9 cellular contexts compared by ENCODE assay signal in genomic region chr5:88667187-88668141, GRCh38.
DNase-seq lines count a peak whose midpoint lies in the region; ATAC-seq, FAIRE-seq and TF ChIP-seq lines count a peak whose summit lies in the region.
"Had no signal": no experiment of that assay in that cellular context is flagged by ENCODE, and none has a peak within 500 bp of the region (broad histone marks: within the 10 kb centered on the region; RNA-seq: fewer than 3 reads in every experiment).

No MANE protein-coding gene starts in this region.

- peaks cover 30% of the 10 kb centered on the region for H3F3A ChIP-seq in DOHH2 (ENCODE audit: control insufficient read depth, insufficient read depth)

- H3K27me3 Mint-ChIP-seq in activated T-helper 2 cell treated with anti-CD3 and anti-CD28 coated beads, Interferon-gamma antibody, Interleukin-2, Interleukin-4, amounts not matched to agents 10 μg/mL and 5 μg/mL and 100 μg/mL, durations not matched to agents 14 hours and 24 hours and 36 hours (ENCODE audit: low read depth), result peaks cover 84% of the 10 kb centered on the region
- H3K27me3 Mint-ChIP-seq in memory B cell, result peaks cover 25% of the 10 kb centered on the region

- H3K4me3 Mint-ChIP-seq in activated T-helper 2 cell treated with anti-CD3 and anti-CD28 coated beads, Interferon-gamma antibody, Interleukin-2, Interleukin-4, amounts not matched to agents 10 μg/mL and 5 μg/mL and 100 μg/mL, durations not matched to agents 14 hours and 24 hours and 36 hours (ENCODE audit: low read depth), result peak overlapping the region; percentile 78
- peak overlapping the region; percentile 83 for H3K4me3 Mint-ChIP-seq in memory B cell

- no peaks in the 10 kb centered on the region for H3K36me3 ChIP-seq in DOHH2 (ENCODE audit: control insufficient read depth, low read length)

- H3K4me1 ChIP-seq in DOHH2 (ENCODE audit: control insufficient read depth, low read length), result peaks cover 79% of the 10 kb centered on the region
- H3K4me1 ChIP-seq: parathyroid adenoma had no signal

- H4K20me1 ChIP-seq in DOHH2 (ENCODE audit: control insufficient read depth, insufficient read depth, low read depth, low read length), result peaks cover 6% of the 10 kb centered on the region

- no peaks in the 10 kb centered on the region for H3K9me2 ChIP-seq in DOHH2 (replicated peaks; ENCODE audit: control insufficient read depth, low read length)

- H3K9me3 ChIP-seq in DOHH2 (ENCODE audit: control insufficient read depth, insufficient read depth, low read length), result no peaks in the 10 kb centered on the region

- peaks cover 39% of the 10 kb centered on the region for H3K27me3 ChIP-seq in DOHH2 (ENCODE audit: control insufficient read depth, low read length)

- H3K4me3 ChIP-seq in DOHH2 (ENCODE audit: low read length), result peak overlapping the region; percentile 78

- DNase-seq in activated T-helper 2 cell treated with anti-CD3 and anti-CD28 coated beads, Interferon-gamma antibody, Interleukin-2, Interleukin-4, amounts not matched to agents 10 μg/mL and 5 μg/mL and 100 μg/mL, durations not matched to agents 14 hours and 24 hours and 36 hours (ENCODE audit: low spot score), result no peak
- DNase-seq in memory B cell (ENCODE audit: low spot score in 2 of 2), result no peak
- no peak for DNase-seq in midbrain (lab: John Stamatoyannopoulos, UW)
- no peak for DNase-seq in H54 (ENCODE audit: insufficient read length, low spot score)
- DNase-seq in activated CD4-positive, CD25-positive, alpha-beta regulatory T cell treated with anti-CD3 and anti-CD28 coated beads, Interleukin-2, amount 50 U/mL, for 72 hours, result no peak

- TF ChIP-seq CTCF in DOHH2 (IDR thresholded peaks at IDR 0.05; ENCODE audit: low read depth, low read length, poor library complexity, severe bottlenecking), result no peak

- H3K27ac Mint-ChIP-seq in activated T-helper 2 cell treated with anti-CD3 and anti-CD28 coated beads, Interferon-gamma antibody, Interleukin-2, Interleukin-4, amounts not matched to agents 10 μg/mL and 5 μg/mL and 100 μg/mL, durations not matched to agents 14 hours and 24 hours and 36 hours, result no peak overlapping the region
- H3K27ac Mint-ChIP-seq in memory B cell, result peak overlapping the region; percentile 48

- H3K4me1 Mint-ChIP-seq in activated T-helper 2 cell treated with anti-CD3 and anti-CD28 coated beads, Interferon-gamma antibody, Interleukin-2, Interleukin-4, amounts not matched to agents 10 μg/mL and 5 μg/mL and 100 μg/mL, durations not matched to agents 14 hours and 24 hours and 36 hours (ENCODE audit: low read depth), result peaks cover 28% of the 10 kb centered on the region
- peaks cover 11% of the 10 kb centered on the region for H3K4me1 Mint-ChIP-seq in memory B cell

- H3K4me2 ChIP-seq in DOHH2 (ENCODE audit: low read length), result peak overlapping the region; percentile 69

- ATAC-seq in GM19467 (IDR thresholded peaks at IDR 0.05; ENCODE audit: unreplicated experiment) (peak; percentile 72), HG03469 (IDR thresholded peaks at IDR 0.05; ENCODE audit: unreplicated experiment) (peak; percentile 53), memory B cell (ENCODE audit: low read depth) (peak; percentile 37)

- H3K9me3 Mint-ChIP-seq in activated T-helper 2 cell treated with anti-CD3 and anti-CD28 coated beads, Interferon-gamma antibody, Interleukin-2, Interleukin-4, amounts not matched to agents 10 μg/mL and 5 μg/mL and 100 μg/mL, durations not matched to agents 14 hours and 24 hours and 36 hours, result no peaks in the 10 kb centered on the region
- peaks cover 4% of the 10 kb centered on the region for H3K9me3 Mint-ChIP-seq in memory B cell

- no peak for TF ChIP-seq POLR2A in H54 (IDR thresholded peaks at IDR 0.05; ENCODE audit: low read depth, low read length)

- peaks cover 32% of the 10 kb centered on the region for H3K79me2 ChIP-seq in DOHH2 (ENCODE audit: control insufficient read depth, low read length)
- H3K79me2 ChIP-seq: parathyroid adenoma had no signal

- H3K36me3 Mint-ChIP-seq in activated T-helper 2 cell treated with anti-CD3 and anti-CD28 coated beads, Interferon-gamma antibody, Interleukin-2, Interleukin-4, amounts not matched to agents 10 μg/mL and 5 μg/mL and 100 μg/mL, durations not matched to agents 14 hours and 24 hours and 36 hours (ENCODE audit: low read depth), result no peaks in the 10 kb centered on the region
- H3K36me3 Mint-ChIP-seq in memory B cell, result peaks cover 4% of the 10 kb centered on the region

- peak overlapping the region; percentile 71 for H3K27ac ChIP-seq in DOHH2 (ENCODE audit: low read depth, low read length)
- H3K27ac ChIP-seq: parathyroid adenoma had no signal

- intact Hi-C loops in activated T-helper 2 cell treated with anti-CD3 and anti-CD28 coated beads, Interferon-gamma antibody, Interleukin-2, Interleukin-4, amounts not matched to agents 10 μg/mL and 5 μg/mL and 100 μg/mL, durations not matched to agents 14 hours and 24 hours and 36 hours (cut with micrococcal nuclease), result loop anchor here (2.0 to 10.0 kb wide), 2 partner anchors 403 to 527 kb away; partner anchors contain the start of gene TMEM161B

- no peak for FAIRE-seq in H54 (lab: Jason Lieb, UNC)
